In the genomic region with DNA sequence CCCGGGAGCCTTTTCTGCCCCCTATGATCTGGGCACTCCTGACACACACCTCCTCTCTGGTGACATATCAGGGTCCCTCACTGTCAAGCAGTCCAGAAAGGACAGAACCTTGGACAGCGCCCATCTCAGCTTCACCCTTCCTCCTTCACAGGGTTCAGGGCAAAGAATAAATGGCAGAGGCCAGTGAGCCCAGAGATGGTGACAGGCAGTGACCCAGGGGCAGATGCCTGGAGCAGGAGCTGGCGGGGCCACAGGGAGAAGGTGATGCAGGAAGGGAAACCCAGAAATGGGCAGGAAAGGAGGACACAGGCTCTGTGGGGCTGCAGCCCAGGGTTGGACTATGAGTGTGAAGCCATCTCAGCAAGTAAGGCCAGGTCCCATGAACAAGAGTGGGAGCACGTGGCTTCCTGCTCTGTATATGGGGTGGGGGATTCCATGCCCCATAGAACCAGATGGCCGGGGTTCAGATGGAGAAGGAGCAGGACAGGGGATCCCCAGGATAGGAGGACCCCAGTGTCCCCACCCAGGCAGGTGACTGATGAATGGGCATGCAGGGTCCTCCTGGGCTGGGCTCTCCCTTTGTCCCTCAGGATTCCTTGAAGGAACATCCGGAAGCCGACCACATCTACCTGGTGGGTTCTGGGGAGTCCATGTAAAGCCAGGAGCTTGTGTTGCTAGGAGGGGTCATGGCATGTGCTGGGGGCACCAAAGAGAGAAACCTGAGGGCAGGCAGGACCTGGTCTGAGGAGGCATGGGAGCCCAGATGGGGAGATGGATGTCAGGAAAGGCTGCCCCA, we compare ENCODE assay signal across 1 cellular context.
TF ChIP-seq lines count a peak whose summit lies in the region.

No MANE protein-coding gene starts in this region.

TF ChIP-seq in HepG2, 621 proteins besides CTCF, POLR2A, EP300 and RAD21:
- TF ChIP-seq, protein P1, sequence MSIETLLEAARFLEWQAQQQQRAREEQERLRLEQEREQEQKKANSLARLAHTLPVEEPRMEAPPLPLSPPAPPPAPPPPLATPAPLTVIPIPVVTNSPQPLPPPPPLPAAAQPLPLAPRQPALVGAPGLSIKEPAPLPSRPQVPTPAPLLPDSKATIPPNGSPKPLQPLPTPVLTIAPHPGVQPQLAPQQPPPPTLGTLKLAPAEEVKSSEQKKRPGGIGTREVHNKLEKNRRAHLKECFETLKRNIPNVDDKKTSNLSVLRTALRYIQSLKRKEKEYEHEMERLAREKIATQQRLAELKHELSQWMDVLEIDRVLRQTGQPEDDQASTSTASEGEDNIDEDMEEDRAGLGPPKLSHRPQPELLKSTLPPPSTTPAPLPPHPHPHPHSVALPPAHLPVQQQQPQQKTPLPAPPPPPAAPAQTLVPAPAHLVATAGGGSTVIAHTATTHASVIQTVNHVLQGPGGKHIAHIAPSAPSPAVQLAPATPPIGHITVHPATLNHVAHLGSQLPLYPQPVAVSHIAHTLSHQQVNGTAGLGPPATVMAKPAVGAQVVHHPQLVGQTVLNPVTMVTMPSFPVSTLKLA (IDR thresholded peaks at IDR 0.05), result peak; percentile 13; the same call in 1 of the 2 replicates
- TF ChIP-seq EHMT2 (IDR thresholded peaks at IDR 0.05; ENCODE audit: borderline replicate concordance, low read depth, low read length) (peak; percentile 35; the same call in 1 of the 2 replicates), SALL1 (CRISPR knock-in tag; IDR thresholded peaks at IDR 0.05) (0 out of 2 replicates have a peak, but pooled peaks have one; percentile 19), MIER2 (CRISPR knock-in tag; IDR thresholded peaks at IDR 0.05) (peak; percentile 93), ZNF792 (CRISPR knock-in tag; IDR thresholded peaks at IDR 0.05) (0 out of 2 replicates have a peak, but pooled peaks have one; percentile 23), SOX5 (CRISPR knock-in tag; IDR thresholded peaks at IDR 0.05; ENCODE audit: borderline replicate concordance) (no peak)
- TF ChIP-seq, protein P2, sequence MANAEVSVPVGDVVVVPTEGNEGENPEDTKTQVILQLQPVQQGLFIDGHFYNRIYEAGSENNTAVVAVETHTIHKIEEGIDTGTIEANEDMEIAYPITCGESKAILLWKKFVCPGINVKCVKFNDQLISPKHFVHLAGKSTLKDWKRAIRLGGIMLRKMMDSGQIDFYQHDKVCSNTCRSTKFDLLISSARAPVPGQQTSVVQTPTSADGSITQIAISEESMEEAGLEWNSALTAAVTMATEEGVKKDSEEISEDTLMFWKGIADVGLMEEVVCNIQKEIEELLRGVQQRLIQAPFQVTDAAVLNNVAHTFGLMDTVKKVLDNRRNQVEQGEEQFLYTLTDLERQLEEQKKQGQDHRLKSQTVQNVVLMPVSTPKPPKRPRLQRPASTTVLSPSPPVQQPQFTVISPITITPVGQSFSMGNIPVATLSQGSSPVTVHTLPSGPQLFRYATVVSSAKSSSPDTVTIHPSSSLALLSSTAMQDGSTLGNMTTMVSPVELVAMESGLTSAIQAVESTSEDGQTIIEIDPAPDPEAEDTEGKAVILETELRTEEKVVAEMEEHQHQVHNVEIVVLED (CRISPR knock-in tag; IDR thresholded peaks at IDR 0.05; ENCODE audit: borderline replicate concordance), result no peak
- TF ChIP-seq, protein P3, sequence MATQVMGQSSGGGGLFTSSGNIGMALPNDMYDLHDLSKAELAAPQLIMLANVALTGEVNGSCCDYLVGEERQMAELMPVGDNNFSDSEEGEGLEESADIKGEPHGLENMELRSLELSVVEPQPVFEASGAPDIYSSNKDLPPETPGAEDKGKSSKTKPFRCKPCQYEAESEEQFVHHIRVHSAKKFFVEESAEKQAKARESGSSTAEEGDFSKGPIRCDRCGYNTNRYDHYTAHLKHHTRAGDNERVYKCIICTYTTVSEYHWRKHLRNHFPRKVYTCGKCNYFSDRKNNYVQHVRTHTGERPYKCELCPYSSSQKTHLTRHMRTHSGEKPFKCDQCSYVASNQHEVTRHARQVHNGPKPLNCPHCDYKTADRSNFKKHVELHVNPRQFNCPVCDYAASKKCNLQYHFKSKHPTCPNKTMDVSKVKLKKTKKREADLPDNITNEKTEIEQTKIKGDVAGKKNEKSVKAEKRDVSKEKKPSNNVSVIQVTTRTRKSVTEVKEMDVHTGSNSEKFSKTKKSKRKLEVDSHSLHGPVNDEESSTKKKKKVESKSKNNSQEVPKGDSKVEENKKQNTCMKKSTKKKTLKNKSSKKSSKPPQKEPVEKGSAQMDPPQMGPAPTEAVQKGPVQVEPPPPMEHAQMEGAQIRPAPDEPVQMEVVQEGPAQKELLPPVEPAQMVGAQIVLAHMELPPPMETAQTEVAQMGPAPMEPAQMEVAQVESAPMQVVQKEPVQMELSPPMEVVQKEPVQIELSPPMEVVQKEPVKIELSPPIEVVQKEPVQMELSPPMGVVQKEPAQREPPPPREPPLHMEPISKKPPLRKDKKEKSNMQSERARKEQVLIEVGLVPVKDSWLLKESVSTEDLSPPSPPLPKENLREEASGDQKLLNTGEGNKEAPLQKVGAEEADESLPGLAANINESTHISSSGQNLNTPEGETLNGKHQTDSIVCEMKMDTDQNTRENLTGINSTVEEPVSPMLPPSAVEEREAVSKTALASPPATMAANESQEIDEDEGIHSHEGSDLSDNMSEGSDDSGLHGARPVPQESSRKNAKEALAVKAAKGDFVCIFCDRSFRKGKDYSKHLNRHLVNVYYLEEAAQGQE (IDR thresholded peaks at IDR 0.05; ENCODE audit: borderline replicate concordance in 1 of 2, low read depth in 1 of 2, low read length in 2 of 2), result peak; percentile 73 to 93
TF ChIP-seq in HepG2: peak in this region for 6.
